ENCODE assay signal across 34 cellular contexts in genomic region chr14:105030194-105030593, GRCh38. TPM values are rescaled to one million over a fixed set of nuclear protein-coding genes. Genes with fewer than 3 reads are reported as not detected.
"Had no signal": no experiment of that assay in that cellular context is flagged by ENCODE, and none has a peak within 500 bp of the region (broad histone marks: within the 10 kb centered on the region; RNA-seq: fewer than 3 reads in every experiment).

No MANE protein-coding gene starts in this region.

- H3K27me3 Mint-ChIP-seq: activated B cell treated with CpG ODN at 0.5 μM for 24 hours had no signal

- DNase-seq: activated B cell treated with CpG ODN at 0.5 μM for 24 hours; activated CD4-positive, alpha-beta memory T cell treated with anti-CD3 and anti-CD28 coated beads for 36 hours; activated CD4-positive, alpha-beta T cell treated with anti-CD3 and anti-CD28 coated beads for 4 hours; activated CD4-positive, alpha-beta T cell treated with anti-CD3 and anti-CD28 coated beads, Interleukin-2, amount 50 U/mL, for 1 hour; activated CD4-positive, CD25-positive, alpha-beta regulatory T cell treated with anti-CD3 and anti-CD28 coated beads, Interleukin-2, amount 50 U/mL, for 72 hours; activated CD8-positive, alpha-beta memory T cell treated with anti-CD3 and anti-CD28 coated beads, Interleukin-2, amount 50 U/mL, for 4 hours; activated gamma-delta T cell treated with Interleukin-2 at 50 U/mL for 16 hours; activated naive CD4-positive, alpha-beta T cell treated with anti-CD3 and anti-CD28 coated beads for 36 hours; activated T-cell treated with anti-CD3 and anti-CD28 coated beads for 4 hours; activated T-cell treated with anti-CD3 and anti-CD28 coated beads, Interleukin-2, amount 50 U/mL, for 4 hours; adrenal gland; caudate nucleus; Karpas-422; KBM-7; NCI-H1105; NCI-H1436; NCI-H1694; NCI-H2029; NCI-H345; NCI-H524 treated with DMSO at 0.1 percent for 48 hours; SIG-M5; T-helper 1 cell; T-helper 2 cell; T-helper 9 cell had no signal

- H3K9me3 ChIP-seq: adrenal gland had no signal

- H3K27ac ChIP-seq: adrenal gland, VCaP had no signal

- H3K27me3 ChIP-seq: adrenal gland had no signal

- H3K9me3 Mint-ChIP-seq: activated B cell treated with CpG ODN at 0.5 μM for 24 hours; activated CD4-positive, alpha-beta memory T cell treated with anti-CD3 and anti-CD28 coated beads for 36 hours; activated naive CD4-positive, alpha-beta T cell treated with anti-CD3 and anti-CD28 coated beads for 36 hours; activated T-helper 1 cell treated with anti-CD3 and anti-CD28 coated beads, Interleukin-12 subunit alpha, Interleukin-12 subunit beta, Interleukin-2, Interleukin-4 antibody, amounts not matched to agents 30 ng/mL and 10 ng/mL and 1 ng/mL, durations not matched to agents 14 hours and 24 hours and 36 hours had no signal

- H3K36me3 ChIP-seq: adrenal gland had no signal

- H3K27ac Mint-ChIP-seq: activated B cell treated with CpG ODN at 0.5 μM for 24 hours; activated CD4-positive, alpha-beta memory T cell treated with anti-CD3 and anti-CD28 coated beads for 36 hours; activated naive CD4-positive, alpha-beta T cell treated with anti-CD3 and anti-CD28 coated beads for 36 hours; activated naive CD4-positive, alpha-beta T cell treated with anti-CD3 and anti-CD28 coated beads, Interleukin-2, amount 50 U/mL, for 72 hours; activated T-helper 1 cell treated with anti-CD3 and anti-CD28 coated beads, Interleukin-12 subunit alpha, Interleukin-12 subunit beta, Interleukin-2, Interleukin-4 antibody, amounts not matched to agents 30 ng/mL and 10 ng/mL and 1 ng/mL, durations not matched to agents 14 hours and 24 hours and 36 hours had no signal

- H3K4me3 ChIP-seq: adrenal gland had no signal

- ATAC-seq: activated naive CD4-positive, alpha-beta T cell treated with anti-CD3 and anti-CD28 coated beads, Interleukin-2, amount 50 U/mL, for 72 hours; activated T-cell treated with anti-CD3 and anti-CD28 coated beads, Interleukin-2, amount 50 U/mL, for 4 hours; Panc1; Right ventricle myocardium inferior; SK-N-SH treated with all-trans-retinoic acid at 6 μM for 48 hours had no signal

- H3K36me3 Mint-ChIP-seq: activated CD4-positive, alpha-beta memory T cell treated with anti-CD3 and anti-CD28 coated beads for 36 hours; activated naive CD4-positive, alpha-beta T cell treated with anti-CD3 and anti-CD28 coated beads, Interleukin-2, amount 50 U/mL, for 72 hours; brain had no signal

- H3K4me3 Mint-ChIP-seq: activated B cell treated with CpG ODN at 0.5 μM for 24 hours; activated CD4-positive, alpha-beta memory T cell treated with anti-CD3 and anti-CD28 coated beads for 36 hours; activated naive CD4-positive, alpha-beta T cell treated with anti-CD3 and anti-CD28 coated beads for 36 hours; activated T-cell treated with anti-CD3 and anti-CD28 coated beads, Interleukin-2, amount 50 U/mL, for 4 hours; activated T-helper 1 cell treated with anti-CD3 and anti-CD28 coated beads, Interleukin-12 subunit alpha, Interleukin-12 subunit beta, Interleukin-2, Interleukin-4 antibody, amounts not matched to agents 30 ng/mL and 10 ng/mL and 1 ng/mL, durations not matched to agents 14 hours and 24 hours and 36 hours; brain had no signal

RNA-seq across cellular contexts. Expression of gene GPR132, which starts 35.0 kb away (rescaled TPM):
- total RNA-seq: bronchial epithelial cell, NCI-H460, SK-MEL-5 had no signal

RNA-seq across cellular contexts. Expression of gene AHNAK2, which starts 52.0 kb away (rescaled TPM):
- total RNA-seq: activated B cell treated with CpG ODN at 0.5 μM for 24 hours had no signal
